ENCODE assay signal across 8 cellular contexts in genomic region chr17:17663160-17664072, GRCh38. TPM values are rescaled to one million over a fixed set of nuclear protein-coding genes. Genes with fewer than 3 reads are reported as not detected.
DNase-seq lines count a peak whose midpoint lies in the region; ATAC-seq and TF ChIP-seq lines count a peak whose summit lies in the region.

No MANE protein-coding gene starts in this region.

- H3K9me3 ChIP-seq in PC-3 (ENCODE audit: low read length): no peaks in the 10 kb centered on the region

- peaks cover 16% of the 10 kb centered on the region; the same call in 1 of the 2 replicates for H3K4me1 ChIP-seq in PC-3 (ENCODE audit: insufficient read depth, low read length)

- H3K27ac ChIP-seq in PC-3 (ENCODE audit: low read length): no peak overlapping the region

- no peaks in the 10 kb centered on the region for H3K36me3 ChIP-seq in PC-3 (ENCODE audit: low read depth, low read length)

- H3K79me2 ChIP-seq in PC-3 (ENCODE audit: low read length): no peaks in the 10 kb centered on the region

- no peak overlapping the region for H3K9ac ChIP-seq in PC-3 (ENCODE audit: low read length)

- H3F3A ChIP-seq in PC-3 (ENCODE audit: low read length, unreplicated experiment): no peaks in the 10 kb centered on the region

- peak overlapping the region; percentile 13; the same call in 1 of the 2 replicates for H3K4me2 ChIP-seq in PC-3 (ENCODE audit: low read length)

- POLR2A ChIA-PET in AG04449 (lab: Yijun Ruan, JAX): no interaction called here
- POLR2A ChIA-PET in PC-3 (lab: Charles Lee; ENCODE audit: unreplicated experiment): no interaction called here

- H3K9me2 ChIP-seq in PC-3 (replicated peaks; ENCODE audit: low read length): no peaks in the 10 kb centered on the region

- H3K27me3 ChIP-seq in PC-3 (ENCODE audit: low read length): no peaks in the 10 kb centered on the region

- no peak overlapping the region for H2AFZ ChIP-seq in PC-3 (ENCODE audit: low read length)

- H3K4me3 ChIP-seq in AG04449 (ENCODE audit: low read depth, low read length): no peak overlapping the region; the same call in none of the 2 replicates
- H3K4me3 ChIP-seq in PC-3 (ENCODE audit: low read length): no peak overlapping the region

- peak; percentile 83 for DNase-seq in AG04449 (ENCODE audit: low read depth, low spot score)
- peak; percentile 80 for DNase-seq in PC-3
- DNase-seq in activated T-cell treated with anti-CD3 and anti-CD28 coated beads, Interleukin-2, amount 50 U/mL, for 48 hours: peak; percentile 83
- peak; percentile 85 for DNase-seq in fibroblast of the conjunctiva (ENCODE audit: low read depth)
- peak; percentile 91 for DNase-seq in retina
- no peak for DNase-seq in midbrain (lab: John Stamatoyannopoulos, UW)

- TF ChIP-seq CTCF in AG04449 (IDR thresholded peaks at IDR 0.05; ENCODE audit: insufficient read depth, low read length, missing control alignments) (no peak), PC-3 (conservative IDR thresholded peaks at IDR 0.05; ENCODE audit: low read depth, low read length) (no peak)

- BruUV-seq in PC-3 (replicated peaks; lab: Mats Ljungman, UMichigan): no TSS peak

- intact Hi-C loops in PC-3 (cut with micrococcal nuclease): no loop called here

- no peaks in the 10 kb centered on the region for H4K20me1 ChIP-seq in PC-3 (ENCODE audit: low read length)

- CTCF ChIA-PET in AG04449 (lab: Yijun Ruan, JAX) (interaction anchor here (0.9 to 1.5 kb wide), 3 partner anchors 17 to 197 kb away, joined by 3 to 8 read pairs (median 5); partner anchors contain the start of gene RAI1), PC-3 (lab: Charles Lee) (interaction anchor here (0.6 kb wide), 1 partner anchor 19 kb away, joined by 3 read pairs; no protein-coding TSS in a partner anchor)

- peak; percentile 65 for ATAC-seq in GM18870 (IDR thresholded peaks at IDR 0.05; ENCODE audit: unreplicated experiment)
- ATAC-seq in HG03103 (IDR thresholded peaks at IDR 0.05; ENCODE audit: low read depth, unreplicated experiment): peak; percentile 69
- ATAC-seq in PC-3: peak; percentile 67

RNA-seq across cellular contexts. Expression of gene RAI1, which starts 17.8 kb away (rescaled TPM):
- total RNA-seq in PC-3 (2014; rRNA removed): 33.0 and 64.2 TPM in 2 replicates
